Comparison of ENCODE assay signal across 1 cellular context in the genomic region with DNA sequence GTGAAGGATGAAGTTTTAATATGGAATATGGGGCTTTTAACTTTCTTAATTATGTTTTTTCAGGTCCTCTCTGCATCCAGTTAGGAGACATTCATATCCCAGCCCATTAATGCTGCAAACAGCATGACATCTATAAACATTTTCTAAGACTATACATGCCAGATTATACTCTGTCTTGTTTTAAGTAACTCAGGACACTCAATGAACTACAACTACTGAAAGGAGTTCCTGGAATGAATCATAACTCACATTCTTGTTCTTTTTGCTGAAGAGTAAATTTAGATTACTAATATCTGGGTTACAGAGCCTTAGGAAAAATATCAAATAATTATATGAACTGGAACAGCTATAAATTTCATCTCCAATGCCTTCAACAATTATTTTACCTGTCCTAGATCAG.
TF ChIP-seq lines count a peak whose summit lies in the region.

No MANE protein-coding gene starts in this region.

TF ChIP-seq in IMR-90, 13 proteins besides CTCF, POLR2A, EP300 and RAD21 (continued from another document):
- TF ChIP-seq ELK1 (IDR thresholded peaks at IDR 0.05; ENCODE audit: borderline replicate concordance, low read depth, low read length): no peak
- TF ChIP-seq MAZ (IDR thresholded peaks at IDR 0.05; ENCODE audit: borderline replicate concordance, low read depth, low read length): no peak
- TF ChIP-seq USF2 (IDR thresholded peaks at IDR 0.05; ENCODE audit: low read depth, low read length): no peak
- TF ChIP-seq FOS (IDR thresholded peaks at IDR 0.05; ENCODE audit: low read depth, low read length): no peak
- no peak for TF ChIP-seq BHLHE40 (IDR thresholded peaks at IDR 0.05; ENCODE audit: low read depth, low read length)
- TF ChIP-seq RCOR1 (IDR thresholded peaks at IDR 0.05; ENCODE audit: insufficient replicate concordance, low read length): no peak
- no peak for TF ChIP-seq SMC3 (IDR thresholded peaks at IDR 0.05; ENCODE audit: low read depth, low read length)
- no peak for TF ChIP-seq MAFK (IDR thresholded peaks at IDR 0.05; ENCODE audit: low read depth, low read length)
- TF ChIP-seq NFE2L2 (IDR thresholded peaks at IDR 0.05; ENCODE audit: low read depth, low read length): no peak
